11 cellular contexts compared by ENCODE assay signal in genomic region chr12:71503579-71504470, GRCh38.
DNase-seq lines count a peak whose midpoint lies in the region; ATAC-seq and TF ChIP-seq lines count a peak whose summit lies in the region.
"Had no signal": no experiment of that assay in that cellular context is flagged by ENCODE, and none has a peak within 500 bp of the region (broad histone marks: within the 10 kb centered on the region; RNA-seq: fewer than 3 reads in every experiment).

No MANE protein-coding gene starts in this region.

- H2AFZ ChIP-seq in Karpas-422 (ENCODE audit: low read length) = peak overlapping the region; percentile 94

- intact Hi-C loops in Calu3 (cut with micrococcal nuclease; ENCODE audit: unreplicated experiment) = no loop called here

- POLR2A ChIA-PET in naive thymus-derived CD8-positive, alpha-beta T cell (lab: Charles Lee) = no interaction called here

- TF ChIP-seq CTCF in DOHH2 (IDR thresholded peaks at IDR 0.05; ENCODE audit: low read depth, low read length, poor library complexity, severe bottlenecking) (no peak), Calu3 (IDR thresholded peaks at IDR 0.05; ENCODE audit: unreplicated experiment) (no peak)

- H3K36me3 Mint-ChIP-seq in naive thymus-derived CD8-positive, alpha-beta T cell = no peaks in the 10 kb centered on the region
- H3K36me3 Mint-ChIP-seq in Calu3 (ENCODE audit: insufficient read depth, unreplicated experiment) = no peaks in the 10 kb centered on the region

- no TSS peak for BruUV-seq in Calu3 (replicated peaks; lab: Mats Ljungman, UMichigan)

- H3K79me2 ChIP-seq in DOHH2 (ENCODE audit: control insufficient read depth, low read length) (no peaks in the 10 kb centered on the region), Karpas-422 (ENCODE audit: low read length) (no peaks in the 10 kb centered on the region)

- H3K36me3 ChIP-seq in DOHH2 (ENCODE audit: control insufficient read depth, low read length) (no peaks in the 10 kb centered on the region), Karpas-422 (ENCODE audit: insufficient read depth, low read length) (no peaks in the 10 kb centered on the region), SJCRH30 (no peaks in the 10 kb centered on the region)
- H3K36me3 ChIP-seq: esophagus muscularis mucosa had no signal

- H4K20me1 ChIP-seq in DOHH2 (ENCODE audit: control insufficient read depth, insufficient read depth, low read depth, low read length) (no peaks in the 10 kb centered on the region), Karpas-422 (ENCODE audit: insufficient read depth, low read depth, low read length) (no peaks in the 10 kb centered on the region)

- peak overlapping the region in 7 of 10 donors; percentile 15 to 55 (median 34) for H3K4me3 Mint-ChIP-seq in naive thymus-derived CD8-positive, alpha-beta T cell
- H3K4me3 Mint-ChIP-seq in Calu3 (ENCODE audit: low read depth, unreplicated experiment) = no peak overlapping the region

- H3K27me3 ChIP-seq in DOHH2 (ENCODE audit: control insufficient read depth, low read length) (no peaks in the 10 kb centered on the region), Karpas-422 (ENCODE audit: low read length) (no peaks in the 10 kb centered on the region), SJCRH30 (no peaks in the 10 kb centered on the region)
- H3K27me3 ChIP-seq: esophagus muscularis mucosa had no signal

- peak; percentile 52 to 67 for ATAC-seq in naive thymus-derived CD8-positive, alpha-beta T cell
- no peak for ATAC-seq in HG03159 (IDR thresholded peaks at IDR 0.05; ENCODE audit: unreplicated experiment)

- peaks cover 4 to 15% (median 14%) of the 10 kb centered on the region in 4 donors for H3K4me1 Mint-ChIP-seq in naive thymus-derived CD8-positive, alpha-beta T cell
- H3K4me1 Mint-ChIP-seq in Calu3 (ENCODE audit: low read depth, unreplicated experiment) = no peaks in the 10 kb centered on the region

- peak; percentile 63 for DNase-seq in Karpas-422
- peak; percentile 8 to 66 for DNase-seq in SJCRH30
- DNase-seq in naive thymus-derived CD8-positive, alpha-beta T cell = peak in 3 of 10 donors; percentile 1 to 21 (median 5)
- DNase-seq in Calu3 = no peak
- DNase-seq in foreskin melanocyte = no peak
- DNase-seq: GDM1; NCI-H2227 treated with DMSO at 0.1 percent for 48 hours; stimulated activated CD4-positive, alpha-beta T cell treated with anti-CD3 and anti-CD28 coated beads, Interleukin-15, amount 100 ng/mL, for 24 hours had no signal

- H3K9me3 ChIP-seq in DOHH2 (ENCODE audit: control insufficient read depth, insufficient read depth, low read length) = no peaks in the 10 kb centered on the region
- no peaks in the 10 kb centered on the region for H3K9me3 ChIP-seq in Karpas-422 (ENCODE audit: low read length)
- H3K9me3 ChIP-seq in SJCRH30 (replicated peaks) = no peaks in the 10 kb centered on the region
- H3K9me3 ChIP-seq: esophagus muscularis mucosa had no signal

- H3K27ac ChIP-seq in DOHH2 (ENCODE audit: low read depth, low read length) (no peak overlapping the region), Karpas-422 (ENCODE audit: low read length) (no peak overlapping the region), SJCRH30 (peak overlapping the region; percentile 77)
- H3K27ac ChIP-seq: esophagus muscularis mucosa had no signal

- peak overlapping the region; percentile 43 to 92 (median 82) for H3K27ac Mint-ChIP-seq in naive thymus-derived CD8-positive, alpha-beta T cell
- no peak overlapping the region for H3K27ac Mint-ChIP-seq in Calu3 (ENCODE audit: unreplicated experiment)

- H3K27me3 Mint-ChIP-seq in naive thymus-derived CD8-positive, alpha-beta T cell = no peaks in the 10 kb centered on the region
- peaks cover 10% of the 10 kb centered on the region for H3K27me3 Mint-ChIP-seq in Calu3 (ENCODE audit: unreplicated experiment)

- H3K9me2 ChIP-seq in DOHH2 (replicated peaks; ENCODE audit: control insufficient read depth, low read length) = no peaks in the 10 kb centered on the region; the same call in 1 of the 2 replicates
- no peaks in the 10 kb centered on the region for H3K9me2 ChIP-seq in Karpas-422 (replicated peaks; ENCODE audit: insufficient read depth, low read length)

- H3K9ac ChIP-seq in Karpas-422 (ENCODE audit: low read length) = no peak overlapping the region

- H3K4me1 ChIP-seq in DOHH2 (ENCODE audit: control insufficient read depth, low read length) (peaks cover 11% of the 10 kb centered on the region), Karpas-422 (ENCODE audit: low read length) (peaks cover 13% of the 10 kb centered on the region), SJCRH30 (peaks cover 21% of the 10 kb centered on the region)
- H3K4me1 ChIP-seq: esophagus muscularis mucosa had no signal

- CTCF ChIA-PET in Calu3 (lab: Charles Lee) = interaction anchor here (0.5 kb wide), 1 partner anchor 360 kb away, joined by 4 read pairs; no protein-coding TSS in a partner anchor

- H3K4me2 ChIP-seq in DOHH2 (ENCODE audit: low read length) (peak overlapping the region; percentile 27), Karpas-422 (ENCODE audit: low read depth, low read length, poor library complexity, severe bottlenecking) (peak overlapping the region; percentile 8)

- H3K4me3 ChIP-seq in DOHH2 (ENCODE audit: low read length) (no peak overlapping the region), Karpas-422 (ENCODE audit: low read length) (no peak overlapping the region), SJCRH30 (no peak overlapping the region)
- H3K4me3 ChIP-seq: esophagus muscularis mucosa had no signal

- no peaks in the 10 kb centered on the region for H3K9me3 Mint-ChIP-seq in naive thymus-derived CD8-positive, alpha-beta T cell
- no peaks in the 10 kb centered on the region for H3K9me3 Mint-ChIP-seq in Calu3 (ENCODE audit: low read depth, unreplicated experiment)

- H3F3A ChIP-seq in DOHH2 (ENCODE audit: control insufficient read depth, insufficient read depth) = no peaks in the 10 kb centered on the region

Comparison
In these comparisons a context has a peak if more than half of its experiments do, and no peak if none do; other contexts are left out.
1. DNase-seq: peak in Karpas-422 (single experiment) and SJCRH30 (2 of 2); none in Calu3 (single experiment) and foreskin melanocyte (single experiment).